8 cellular contexts compared by ENCODE assay signal in the genomic region with DNA sequence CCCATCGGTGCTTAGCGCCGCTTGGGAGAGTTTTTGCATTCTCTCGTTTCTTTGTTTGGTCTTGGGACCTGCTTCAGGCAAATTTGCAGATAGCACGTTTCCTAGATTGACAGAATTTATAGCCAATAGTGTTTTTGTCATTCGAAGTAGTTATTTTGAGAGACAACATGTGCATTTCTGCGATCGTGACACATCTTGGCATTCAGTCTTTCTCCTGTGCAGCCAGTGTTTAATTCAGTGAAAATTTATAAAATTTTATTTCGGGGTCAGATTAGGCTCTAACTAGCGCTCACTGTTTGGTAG. TPM values are rescaled to one million over a fixed set of nuclear protein-coding genes. Genes with fewer than 3 reads are reported as not detected.
DNase-seq lines count a peak whose midpoint lies in the region; ATAC-seq and TF ChIP-seq lines count a peak whose summit lies in the region.

No MANE protein-coding gene starts in this region.

- peak; percentile 16 for ATAC-seq in CD8-positive, alpha-beta T cell
- ATAC-seq in mucosa of descending colon = no peak

- H3K27ac Mint-ChIP-seq in CD8-positive, alpha-beta T cell = peak overlapping the region; percentile 80

- peaks cover 11% of the 10 kb centered on the region for H3K4me1 ChIP-seq in CD8-positive, alpha-beta T cell (ENCODE audit: insufficient read depth, low read length)
- H3K4me1 ChIP-seq in mucosa of descending colon (ENCODE audit: low read depth) = no peaks in the 10 kb centered on the region

- H3K36me3 Mint-ChIP-seq in CD8-positive, alpha-beta T cell = peaks cover 36% of the 10 kb centered on the region

- H3K4me3 ChIP-seq in CD8-positive, alpha-beta T cell (ENCODE audit: low read depth, low read length) = peak overlapping the region; percentile 91
- H3K4me3 ChIP-seq in MG63 (peak overlapping the region; percentile 100), mucosa of descending colon (peak overlapping the region; percentile 90)

- H3K27ac ChIP-seq in CD8-positive, alpha-beta T cell (ENCODE audit: low read depth, low read length) = peak overlapping the region; percentile 76

- peak overlapping the region; percentile 90 for H3K4me3 Mint-ChIP-seq in CD8-positive, alpha-beta T cell

- TF ChIP-seq CTCF in CD8-positive, alpha-beta T cell (IDR thresholded peaks at IDR 0.05) = no peak
- TF ChIP-seq CTCF in GM20000 (IDR thresholded peaks at IDR 0.05; ENCODE audit: extremely low read depth, missing control alignments) (no peak), mucosa of descending colon (IDR thresholded peaks at IDR 0.05) (no peak)

- H3K36me3 ChIP-seq in CD8-positive, alpha-beta T cell (ENCODE audit: insufficient read depth, low read length) = no peaks in the 10 kb centered on the region
- peaks cover 44% of the 10 kb centered on the region for H3K36me3 ChIP-seq in MG63
- H3K36me3 ChIP-seq in mucosa of descending colon (ENCODE audit: low read depth) = no peaks in the 10 kb centered on the region

- H3K9me3 Mint-ChIP-seq in CD8-positive, alpha-beta T cell = peaks cover 13% of the 10 kb centered on the region

- H3K27me3 ChIP-seq in CD8-positive, alpha-beta T cell (ENCODE audit: insufficient read depth, low read length) = no peaks in the 10 kb centered on the region
- no peaks in the 10 kb centered on the region for H3K27me3 ChIP-seq in MG63

- peaks cover 8% of the 10 kb centered on the region for H3K27me3 Mint-ChIP-seq in CD8-positive, alpha-beta T cell (ENCODE audit: low read depth)

- intact Hi-C loops in CD8-positive, alpha-beta T cell (cut with DNase I, micrococcal nuclease) = loop anchor here (2.0 to 5.0 kb wide), 7 partner anchors 291 to 1577 kb away; partner anchors contain the start of genes ISOC1 (in 2 of the 2), GRAMD2B (in 1 of the 2), LMNB1 (in 1 of the 2) and MARCHF3 (in 1 of the 2)
- intact Hi-C loops in mucosa of descending colon (cut with DNase I, micrococcal nuclease) = no loop called here

- CTCF ChIA-PET in CD8-positive, alpha-beta T cell (lab: Charles Lee) = interaction anchor here (1.3 kb wide), 1 partner anchor 25 kb away, joined by 3 read pairs; no protein-coding TSS in a partner anchor

- peaks cover 39% of the 10 kb centered on the region for H3K4me1 Mint-ChIP-seq in CD8-positive, alpha-beta T cell (ENCODE audit: low read depth)

- no peaks in the 10 kb centered on the region for H3K9me3 ChIP-seq in CD8-positive, alpha-beta T cell (ENCODE audit: low read length)
- H3K9me3 ChIP-seq in MG63 (peaks cover 20% of the 10 kb centered on the region), mucosa of descending colon (peaks cover 10% of the 10 kb centered on the region)

- POLR2A ChIA-PET in CD8-positive, alpha-beta T cell (lab: Charles Lee) = no interaction called here

- no peak for DNase-seq in CD8-positive, alpha-beta T cell
- DNase-seq in GM20000 (ENCODE audit: low spot score) (peak; percentile 46), MG63 (no peak), mucosa of descending colon (no peak), medulla oblongata (ENCODE audit: extremely low spot score) (no peak), NCI-H2029 (lab: John Stamatoyannopoulos, UW) (no peak)
- DNase-seq in central memory CD4-positive, alpha-beta T cell = peak; percentile 41
- DNase-seq in activated effector memory CD4-positive, alpha-beta T cell treated with Interleukin-2 at 50 U/mL for 16 hours = no peak

RNA-seq across cellular contexts. Expression of gene PRRC1, which starts 0.8 kb away (rescaled TPM):
- total RNA-seq in CD8-positive, alpha-beta T cell = 10 to 100 TPM; 30.4 to 37.3 TPM
- 26.8 and 40.3 TPM in 2 replicates for total RNA-seq in MG63 (2014; rRNA removed; shearing (Covaris generic); ENCODE audit: low replicate concordance)
- total RNA-seq in mucosa of descending colon = 10 to 100 TPM; 45.0 to 72.1 (median 63.0) TPM

Comparison
In these comparisons a context has a peak if more than half of its experiments do, and no peak if none do; other contexts are left out.
1. DNase-seq: peak in GM20000 (single experiment) and central memory CD4-positive, alpha-beta T cell (single experiment); none in CD8-positive, alpha-beta T cell (0 of 7), MG63 (single experiment), mucosa of descending colon (0 of 3), medulla oblongata (single experiment), NCI-H2029 (single experiment) and activated effector memory CD4-positive, alpha-beta T cell treated with Interleukin-2 at 50 U/mL for 16 hours (single experiment).
2. intact Hi-C loops: an anchor here in CD8-positive, alpha-beta T cell (2.0 to 5.0 kb wide); none called in mucosa of descending colon.
3. Peak in every context shown above with its lines, with median percentiles within 50 percentile points of each other: H3K4me3 ChIP-seq.